ENCODE assay signal across 1 cellular context in the genomic region with DNA sequence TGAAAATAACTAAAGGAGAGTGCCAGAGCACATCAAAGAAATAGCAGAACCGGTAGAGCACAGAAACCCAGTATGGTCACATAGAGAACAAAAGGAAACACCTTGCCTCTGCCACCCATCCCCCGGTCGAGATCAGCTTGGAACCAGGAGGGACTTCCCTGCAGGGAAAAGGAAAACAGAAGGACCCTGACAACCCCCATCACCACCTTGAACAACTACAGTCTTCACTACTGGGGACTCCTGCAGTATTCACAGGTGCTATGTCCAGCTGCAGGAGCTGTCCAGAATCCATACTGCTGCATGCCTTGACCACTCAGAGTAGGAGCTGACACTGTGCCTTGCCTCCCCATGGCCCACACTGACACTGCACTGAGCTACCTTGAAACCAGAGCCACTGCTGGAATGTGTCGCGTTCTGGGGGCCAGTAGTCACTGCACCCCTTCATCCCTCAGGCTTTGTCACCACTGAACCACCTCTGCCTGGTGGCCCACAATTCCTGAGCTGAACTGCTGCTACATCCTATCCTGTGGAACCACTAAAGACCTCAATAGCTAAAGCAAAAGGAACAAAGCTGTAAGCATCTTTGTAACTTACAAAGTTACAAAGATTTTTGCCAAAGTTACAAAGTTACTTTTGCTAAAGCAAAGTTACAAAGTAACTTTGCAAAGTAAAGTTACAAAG.
TF ChIP-seq lines count a peak whose summit lies in the region.

No MANE protein-coding gene starts in this region.

TF ChIP-seq in HepG2, 621 proteins besides CTCF, POLR2A, EP300 and RAD21 (continued from another document and continues in another):
- TF ChIP-seq, protein P1, sequence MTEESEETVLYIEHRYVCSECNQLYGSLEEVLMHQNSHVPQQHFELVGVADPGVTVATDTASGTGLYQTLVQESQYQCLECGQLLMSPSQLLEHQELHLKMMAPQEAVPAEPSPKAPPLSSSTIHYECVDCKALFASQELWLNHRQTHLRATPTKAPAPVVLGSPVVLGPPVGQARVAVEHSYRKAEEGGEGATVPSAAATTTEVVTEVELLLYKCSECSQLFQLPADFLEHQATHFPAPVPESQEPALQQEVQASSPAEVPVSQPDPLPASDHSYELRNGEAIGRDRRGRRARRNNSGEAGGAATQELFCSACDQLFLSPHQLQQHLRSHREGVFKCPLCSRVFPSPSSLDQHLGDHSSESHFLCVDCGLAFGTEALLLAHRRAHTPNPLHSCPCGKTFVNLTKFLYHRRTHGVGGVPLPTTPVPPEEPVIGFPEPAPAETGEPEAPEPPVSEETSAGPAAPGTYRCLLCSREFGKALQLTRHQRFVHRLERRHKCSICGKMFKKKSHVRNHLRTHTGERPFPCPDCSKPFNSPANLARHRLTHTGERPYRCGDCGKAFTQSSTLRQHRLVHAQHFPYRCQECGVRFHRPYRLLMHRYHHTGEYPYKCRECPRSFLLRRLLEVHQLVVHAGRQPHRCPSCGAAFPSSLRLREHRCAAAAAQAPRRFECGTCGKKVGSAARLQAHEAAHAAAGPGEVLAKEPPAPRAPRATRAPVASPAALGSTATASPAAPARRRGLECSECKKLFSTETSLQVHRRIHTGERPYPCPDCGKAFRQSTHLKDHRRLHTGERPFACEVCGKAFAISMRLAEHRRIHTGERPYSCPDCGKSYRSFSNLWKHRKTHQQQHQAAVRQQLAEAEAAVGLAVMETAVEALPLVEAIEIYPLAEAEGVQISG (CRISPR knock-in tag; IDR thresholded peaks at IDR 0.05) = peak; percentile 30; the same call in 1 of the 2 replicates
- peak; percentile 73; the same call in 1 of the 2 replicates for TF ChIP-seq ZNF292 (CRISPR knock-in tag; IDR thresholded peaks at IDR 0.05; ENCODE audit: borderline replicate concordance, low read depth)
- TF ChIP-seq, protein P2, sequence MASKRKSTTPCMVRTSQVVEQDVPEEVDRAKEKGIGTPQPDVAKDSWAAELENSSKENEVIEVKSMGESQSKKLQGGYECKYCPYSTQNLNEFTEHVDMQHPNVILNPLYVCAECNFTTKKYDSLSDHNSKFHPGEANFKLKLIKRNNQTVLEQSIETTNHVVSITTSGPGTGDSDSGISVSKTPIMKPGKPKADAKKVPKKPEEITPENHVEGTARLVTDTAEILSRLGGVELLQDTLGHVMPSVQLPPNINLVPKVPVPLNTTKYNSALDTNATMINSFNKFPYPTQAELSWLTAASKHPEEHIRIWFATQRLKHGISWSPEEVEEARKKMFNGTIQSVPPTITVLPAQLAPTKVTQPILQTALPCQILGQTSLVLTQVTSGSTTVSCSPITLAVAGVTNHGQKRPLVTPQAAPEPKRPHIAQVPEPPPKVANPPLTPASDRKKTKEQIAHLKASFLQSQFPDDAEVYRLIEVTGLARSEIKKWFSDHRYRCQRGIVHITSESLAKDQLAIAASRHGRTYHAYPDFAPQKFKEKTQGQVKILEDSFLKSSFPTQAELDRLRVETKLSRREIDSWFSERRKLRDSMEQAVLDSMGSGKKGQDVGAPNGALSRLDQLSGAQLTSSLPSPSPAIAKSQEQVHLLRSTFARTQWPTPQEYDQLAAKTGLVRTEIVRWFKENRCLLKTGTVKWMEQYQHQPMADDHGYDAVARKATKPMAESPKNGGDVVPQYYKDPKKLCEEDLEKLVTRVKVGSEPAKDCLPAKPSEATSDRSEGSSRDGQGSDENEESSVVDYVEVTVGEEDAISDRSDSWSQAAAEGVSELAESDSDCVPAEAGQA (IDR thresholded peaks at IDR 0.05; ENCODE audit: low read depth) = no peak
- TF ChIP-seq, protein P2 (CRISPR knock-in tag; IDR thresholded peaks at IDR 0.05; ENCODE audit: borderline replicate concordance) = no peak
- TF ChIP-seq ZNF768 (CRISPR knock-in tag; IDR thresholded peaks at IDR 0.05) = 0 out of 2 replicates have a peak, but pooled peaks have one; percentile 13
- TF ChIP-seq, protein P3, sequence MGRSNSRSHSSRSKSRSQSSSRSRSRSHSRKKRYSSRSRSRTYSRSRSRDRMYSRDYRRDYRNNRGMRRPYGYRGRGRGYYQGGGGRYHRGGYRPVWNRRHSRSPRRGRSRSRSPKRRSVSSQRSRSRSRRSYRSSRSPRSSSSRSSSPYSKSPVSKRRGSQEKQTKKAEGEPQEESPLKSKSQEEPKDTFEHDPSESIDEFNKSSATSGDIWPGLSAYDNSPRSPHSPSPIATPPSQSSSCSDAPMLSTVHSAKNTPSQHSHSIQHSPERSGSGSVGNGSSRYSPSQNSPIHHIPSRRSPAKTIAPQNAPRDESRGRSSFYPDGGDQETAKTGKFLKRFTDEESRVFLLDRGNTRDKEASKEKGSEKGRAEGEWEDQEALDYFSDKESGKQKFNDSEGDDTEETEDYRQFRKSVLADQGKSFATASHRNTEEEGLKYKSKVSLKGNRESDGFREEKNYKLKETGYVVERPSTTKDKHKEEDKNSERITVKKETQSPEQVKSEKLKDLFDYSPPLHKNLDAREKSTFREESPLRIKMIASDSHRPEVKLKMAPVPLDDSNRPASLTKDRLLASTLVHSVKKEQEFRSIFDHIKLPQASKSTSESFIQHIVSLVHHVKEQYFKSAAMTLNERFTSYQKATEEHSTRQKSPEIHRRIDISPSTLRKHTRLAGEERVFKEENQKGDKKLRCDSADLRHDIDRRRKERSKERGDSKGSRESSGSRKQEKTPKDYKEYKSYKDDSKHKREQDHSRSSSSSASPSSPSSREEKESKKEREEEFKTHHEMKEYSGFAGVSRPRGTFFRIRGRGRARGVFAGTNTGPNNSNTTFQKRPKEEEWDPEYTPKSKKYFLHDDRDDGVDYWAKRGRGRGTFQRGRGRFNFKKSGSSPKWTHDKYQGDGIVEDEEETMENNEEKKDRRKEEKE (IDR thresholded peaks at IDR 0.05) = no peak
- peak; percentile 17; the same call in 1 of the 2 replicates for TF ChIP-seq FOXO1 (CRISPR knock-in tag; IDR thresholded peaks at IDR 0.05)
- TF ChIP-seq MATR3 (CRISPR knock-in tag; IDR thresholded peaks at IDR 0.05) = no peak
- TF ChIP-seq AKAP8 (CRISPR knock-in tag; IDR thresholded peaks at IDR 0.05) = no peak
- TF ChIP-seq IKZF1 (IDR thresholded peaks at IDR 0.05) = no peak
- TF ChIP-seq, protein P4, sequence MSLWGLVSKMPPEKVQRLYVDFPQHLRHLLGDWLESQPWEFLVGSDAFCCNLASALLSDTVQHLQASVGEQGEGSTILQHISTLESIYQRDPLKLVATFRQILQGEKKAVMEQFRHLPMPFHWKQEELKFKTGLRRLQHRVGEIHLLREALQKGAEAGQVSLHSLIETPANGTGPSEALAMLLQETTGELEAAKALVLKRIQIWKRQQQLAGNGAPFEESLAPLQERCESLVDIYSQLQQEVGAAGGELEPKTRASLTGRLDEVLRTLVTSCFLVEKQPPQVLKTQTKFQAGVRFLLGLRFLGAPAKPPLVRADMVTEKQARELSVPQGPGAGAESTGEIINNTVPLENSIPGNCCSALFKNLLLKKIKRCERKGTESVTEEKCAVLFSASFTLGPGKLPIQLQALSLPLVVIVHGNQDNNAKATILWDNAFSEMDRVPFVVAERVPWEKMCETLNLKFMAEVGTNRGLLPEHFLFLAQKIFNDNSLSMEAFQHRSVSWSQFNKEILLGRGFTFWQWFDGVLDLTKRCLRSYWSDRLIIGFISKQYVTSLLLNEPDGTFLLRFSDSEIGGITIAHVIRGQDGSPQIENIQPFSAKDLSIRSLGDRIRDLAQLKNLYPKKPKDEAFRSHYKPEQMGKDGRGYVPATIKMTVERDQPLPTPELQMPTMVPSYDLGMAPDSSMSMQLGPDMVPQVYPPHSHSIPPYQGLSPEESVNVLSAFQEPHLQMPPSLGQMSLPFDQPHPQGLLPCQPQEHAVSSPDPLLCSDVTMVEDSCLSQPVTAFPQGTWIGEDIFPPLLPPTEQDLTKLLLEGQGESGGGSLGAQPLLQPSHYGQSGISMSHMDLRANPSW (CRISPR knock-in tag; IDR thresholded peaks at IDR 0.05; ENCODE audit: borderline replicate concordance) = no peak
- TF ChIP-seq DPF2 (CRISPR knock-in tag; IDR thresholded peaks at IDR 0.05; ENCODE audit: borderline replicate concordance, low read depth) = no peak
- TF ChIP-seq, protein P5, sequence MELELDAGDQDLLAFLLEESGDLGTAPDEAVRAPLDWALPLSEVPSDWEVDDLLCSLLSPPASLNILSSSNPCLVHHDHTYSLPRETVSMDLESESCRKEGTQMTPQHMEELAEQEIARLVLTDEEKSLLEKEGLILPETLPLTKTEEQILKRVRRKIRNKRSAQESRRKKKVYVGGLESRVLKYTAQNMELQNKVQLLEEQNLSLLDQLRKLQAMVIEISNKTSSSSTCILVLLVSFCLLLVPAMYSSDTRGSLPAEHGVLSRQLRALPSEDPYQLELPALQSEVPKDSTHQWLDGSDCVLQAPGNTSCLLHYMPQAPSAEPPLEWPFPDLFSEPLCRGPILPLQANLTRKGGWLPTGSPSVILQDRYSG (CRISPR knock-in tag; IDR thresholded peaks at IDR 0.05) = no peak
- no peak for TF ChIP-seq KLF12 (CRISPR knock-in tag; IDR thresholded peaks at IDR 0.05; ENCODE audit: borderline replicate concordance)
- no peak for TF ChIP-seq MAF1 (CRISPR knock-in tag; IDR thresholded peaks at IDR 0.05; ENCODE audit: borderline replicate concordance)
- no peak for TF ChIP-seq CHD4 (IDR thresholded peaks at IDR 0.05; ENCODE audit: borderline replicate concordance, low read length)
- TF ChIP-seq, protein P6, sequence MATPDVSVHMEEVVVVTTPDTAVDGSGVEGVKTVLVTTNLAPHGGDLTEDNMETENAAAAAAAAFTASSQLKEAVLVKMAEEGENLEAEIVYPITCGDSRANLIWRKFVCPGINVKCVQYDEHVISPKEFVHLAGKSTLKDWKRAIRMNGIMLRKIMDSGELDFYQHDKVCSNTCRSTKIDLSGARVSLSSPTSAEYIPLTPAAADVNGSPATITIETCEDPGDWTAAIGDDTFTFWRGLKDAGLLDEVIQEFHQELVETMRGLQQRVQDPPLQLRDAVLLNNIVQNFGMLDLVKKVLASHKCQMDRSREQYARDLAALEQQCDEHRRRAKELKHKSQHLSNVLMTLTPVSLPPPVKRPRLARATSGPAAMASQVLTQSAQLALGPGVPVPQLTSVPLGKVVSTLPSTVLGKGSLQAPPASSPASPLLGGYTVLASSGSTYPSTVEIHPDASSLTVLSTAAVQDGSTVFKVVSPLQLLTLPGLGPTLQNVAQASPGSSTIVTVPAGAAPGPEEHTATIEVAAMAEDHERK (CRISPR knock-in tag; IDR thresholded peaks at IDR 0.05; ENCODE audit: low read depth) = no peak
- no peak for TF ChIP-seq HDAC2 (CRISPR knock-in tag; IDR thresholded peaks at IDR 0.05)
- no peak for TF ChIP-seq ZNF556 (CRISPR knock-in tag; IDR thresholded peaks at IDR 0.05; ENCODE audit: borderline replicate concordance)
- TF ChIP-seq, protein P7, sequence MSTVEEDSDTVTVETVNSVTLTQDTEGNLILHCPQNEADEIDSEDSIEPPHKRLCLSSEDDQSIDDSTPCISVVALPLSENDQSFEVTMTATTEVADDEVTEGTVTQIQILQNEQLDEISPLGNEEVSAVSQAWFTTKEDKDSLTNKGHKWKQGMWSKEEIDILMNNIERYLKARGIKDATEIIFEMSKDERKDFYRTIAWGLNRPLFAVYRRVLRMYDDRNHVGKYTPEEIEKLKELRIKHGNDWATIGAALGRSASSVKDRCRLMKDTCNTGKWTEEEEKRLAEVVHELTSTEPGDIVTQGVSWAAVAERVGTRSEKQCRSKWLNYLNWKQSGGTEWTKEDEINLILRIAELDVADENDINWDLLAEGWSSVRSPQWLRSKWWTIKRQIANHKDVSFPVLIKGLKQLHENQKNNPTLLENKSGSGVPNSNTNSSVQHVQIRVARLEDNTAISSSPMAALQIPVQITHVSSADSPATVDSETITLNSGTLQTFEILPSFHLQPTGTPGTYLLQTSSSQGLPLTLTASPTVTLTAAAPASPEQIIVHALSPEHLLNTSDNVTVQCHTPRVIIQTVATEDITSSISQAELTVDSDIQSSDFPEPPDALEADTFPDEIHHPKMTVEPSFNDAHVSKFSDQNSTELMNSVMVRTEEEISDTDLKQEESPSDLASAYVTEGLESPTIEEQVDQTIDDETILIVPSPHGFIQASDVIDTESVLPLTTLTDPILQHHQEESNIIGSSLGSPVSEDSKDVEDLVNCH (CRISPR knock-in tag; IDR thresholded peaks at IDR 0.05) = no peak
- TF ChIP-seq TAF15 (IDR thresholded peaks at IDR 0.05; ENCODE audit: low read depth, low read length, poor library complexity, severe bottlenecking) = no peak
- TF ChIP-seq, protein P8, sequence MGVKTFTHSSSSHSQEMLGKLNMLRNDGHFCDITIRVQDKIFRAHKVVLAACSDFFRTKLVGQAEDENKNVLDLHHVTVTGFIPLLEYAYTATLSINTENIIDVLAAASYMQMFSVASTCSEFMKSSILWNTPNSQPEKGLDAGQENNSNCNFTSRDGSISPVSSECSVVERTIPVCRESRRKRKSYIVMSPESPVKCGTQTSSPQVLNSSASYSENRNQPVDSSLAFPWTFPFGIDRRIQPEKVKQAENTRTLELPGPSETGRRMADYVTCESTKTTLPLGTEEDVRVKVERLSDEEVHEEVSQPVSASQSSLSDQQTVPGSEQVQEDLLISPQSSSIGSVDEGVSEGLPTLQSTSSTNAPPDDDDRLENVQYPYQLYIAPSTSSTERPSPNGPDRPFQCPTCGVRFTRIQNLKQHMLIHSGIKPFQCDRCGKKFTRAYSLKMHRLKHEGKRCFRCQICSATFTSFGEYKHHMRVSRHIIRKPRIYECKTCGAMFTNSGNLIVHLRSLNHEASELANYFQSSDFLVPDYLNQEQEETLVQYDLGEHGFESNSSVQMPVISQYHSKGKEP (CRISPR knock-in tag; IDR thresholded peaks at IDR 0.05) = no peak
- TF ChIP-seq MIER3 (CRISPR knock-in tag; IDR thresholded peaks at IDR 0.05; ENCODE audit: borderline replicate concordance) = no peak
- TF ChIP-seq ZNF501 (CRISPR knock-in tag; IDR thresholded peaks at IDR 0.05) = no peak
- TF ChIP-seq, protein P9, sequence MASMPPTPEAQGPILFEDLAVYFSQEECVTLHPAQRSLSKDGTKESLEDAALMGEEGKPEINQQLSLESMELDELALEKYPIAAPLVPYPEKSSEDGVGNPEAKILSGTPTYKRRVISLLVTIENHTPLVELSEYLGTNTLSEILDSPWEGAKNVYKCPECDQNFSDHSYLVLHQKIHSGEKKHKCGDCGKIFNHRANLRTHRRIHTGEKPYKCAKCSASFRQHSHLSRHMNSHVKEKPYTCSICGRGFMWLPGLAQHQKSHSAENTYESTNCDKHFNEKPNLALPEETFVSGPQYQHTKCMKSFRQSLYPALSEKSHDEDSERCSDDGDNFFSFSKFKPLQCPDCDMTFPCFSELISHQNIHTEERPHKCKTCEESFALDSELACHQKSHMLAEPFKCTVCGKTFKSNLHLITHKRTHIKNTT (CRISPR knock-in tag; IDR thresholded peaks at IDR 0.05) = no peak
- no peak for TF ChIP-seq REXO4 (CRISPR knock-in tag; IDR thresholded peaks at IDR 0.05; ENCODE audit: borderline replicate concordance)
- TF ChIP-seq GATAD1 (CRISPR knock-in tag; IDR thresholded peaks at IDR 0.05) = no peak
- TF ChIP-seq ZNF484 (CRISPR knock-in tag; IDR thresholded peaks at IDR 0.05; ENCODE audit: borderline replicate concordance, low read depth) = no peak
- no peak for TF ChIP-seq ZMAT3 (CRISPR knock-in tag; conservative IDR thresholded peaks at IDR 0.05)
- TF ChIP-seq U2AF2 (IDR thresholded peaks at IDR 0.05; ENCODE audit: low read depth, low read length) = no peak
